15 cellular contexts compared by ENCODE assay signal in the genomic region with DNA sequence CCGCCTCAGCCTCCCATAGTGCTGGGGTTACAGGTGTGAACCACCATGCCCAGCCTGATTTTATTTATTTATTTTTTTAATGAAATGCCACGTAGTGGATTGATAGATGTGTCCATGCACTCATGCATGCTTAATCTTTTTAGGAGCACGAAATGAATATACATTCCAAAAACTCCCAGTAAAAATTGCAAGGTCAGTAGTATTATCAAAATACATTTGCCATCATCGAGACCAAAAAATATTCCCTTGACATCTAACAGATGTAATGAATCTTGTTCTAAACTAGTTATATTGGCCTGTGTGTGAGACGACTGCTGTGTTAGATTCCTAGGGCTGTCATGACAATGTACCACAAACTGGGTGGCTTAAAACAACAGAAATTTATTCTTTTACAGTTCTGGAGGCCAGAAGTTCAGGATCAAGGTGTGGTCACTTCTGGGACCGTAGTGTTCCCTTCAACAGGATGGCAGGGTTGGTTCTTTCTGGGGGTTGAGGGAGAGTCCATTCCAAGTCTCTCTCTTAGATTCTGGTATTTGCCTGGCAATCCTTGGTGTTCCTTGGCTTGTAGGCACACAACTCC. TPM values are rescaled to one million over a fixed set of nuclear protein-coding genes. Genes with fewer than 3 reads are reported as not detected.
DNase-seq lines count a peak whose midpoint lies in the region; ATAC-seq and TF ChIP-seq lines count a peak whose summit lies in the region.
"Had no signal": no experiment of that assay in that cellular context is flagged by ENCODE, and none has a peak within 500 bp of the region (broad histone marks: within the 10 kb centered on the region; RNA-seq: fewer than 3 reads in every experiment).

No MANE protein-coding gene starts in this region.

- H3K4me1 ChIP-seq in breast epithelium (peaks cover 0 to 5% of the 10 kb centered on the region in 2 donors), PC-9 (replicated peaks; ENCODE audit: insufficient read depth) (peaks cover 53% of the 10 kb centered on the region), hepatocyte (ENCODE audit: insufficient read depth) (peaks cover 24% of the 10 kb centered on the region), transverse colon (peaks cover 5 to 41% (median 24%) of the 10 kb centered on the region in 4 donors)

- no peaks in the 10 kb centered on the region for H3K27me3 ChIP-seq in breast epithelium
- no peaks in the 10 kb centered on the region for H3K27me3 ChIP-seq in PC-9 (ENCODE audit: insufficient read depth, low read depth)
- no peaks in the 10 kb centered on the region for H3K27me3 ChIP-seq in hepatocyte
- no peaks in the 10 kb centered on the region for H3K27me3 ChIP-seq in transverse colon
- H3K27me3 ChIP-seq: BLaER1 treated with 17β-estradiol and CSF1 and Interleukin-3, amounts not matched to agents 10 nM and 100 nM had no signal

- H3K4me3 Mint-ChIP-seq in MCF 10A (ENCODE audit: unreplicated experiment) (no peak overlapping the region), glutamatergic neuron (ENCODE audit: unreplicated experiment) (no peak overlapping the region)
- H3K4me3 Mint-ChIP-seq: CD4-positive, CD25-positive, alpha-beta regulatory T cell; HFFc6 had no signal

- 88% methylated on average over 6 of the region's 6 CpGs for WGBS in hepatocyte (ENCODE audit: low lambda C conversion rate, missing lambda C conversion rate)
- WGBS in transverse colon (ENCODE audit: low coverage in 1 of 2), 2 donors = 71 to 73% methylated on average over 5 to 6 of the region's 6 CpGs

- CTCF ChIA-PET in MCF 10A (lab: Yijun Ruan, JAX) (interaction anchor here (1.1 to 2.4 kb wide), 5 partner anchors 11 to 59 kb away, joined by 3 to 9 read pairs (median 5); no protein-coding TSS in a partner anchor), PC-9 (lab: Charles Lee) (interaction anchor here (0.7 kb wide), 1 partner anchor 15 kb away, joined by 14 read pairs; no protein-coding TSS in a partner anchor)

- DNase-seq in MCF 10A (ENCODE audit: unreplicated experiment) (no peak), breast epithelium (ENCODE audit: low spot score in 2 of 2) (no peak), PC-9 (no peak), hepatocyte (ENCODE audit: low spot score) (no peak), transverse colon (peak; percentile 31), glutamatergic neuron (no peak), NCI-H226 (no peak)
- DNase-seq: 8988T; ACHN; CD4-positive, CD25-positive, alpha-beta regulatory T cell; DMS 273 treated with DMSO at 0.1 percent for 48 hours; HFFc6 had no signal

- no peak for TF ChIP-seq POLR2A in breast epithelium (IDR thresholded peaks at IDR 0.05)
- TF ChIP-seq POLR2A in transverse colon (IDR thresholded peaks at IDR 0.05) = no peak

- H3K4me1 Mint-ChIP-seq in MCF 10A (ENCODE audit: insufficient read depth, unreplicated experiment) (peaks cover 60% of the 10 kb centered on the region), glutamatergic neuron (ENCODE audit: low read depth, unreplicated experiment) (peaks cover 6% of the 10 kb centered on the region)

- intact Hi-C loops in MCF 10A (cut with micrococcal nuclease) (no loop called here), breast epithelium (cut with DNase I; ENCODE audit: low total_unique reads) (no loop called here), PC-9 (cut with micrococcal nuclease; ENCODE audit: unreplicated experiment) (no loop called here), transverse colon (cut with DNase I; ENCODE audit: low total_unique reads) (no loop called here)

- H3K9me3 Mint-ChIP-seq in MCF 10A (ENCODE audit: unreplicated experiment) (no peaks in the 10 kb centered on the region), glutamatergic neuron (ENCODE audit: unreplicated experiment) (peaks cover 2% of the 10 kb centered on the region)
- H3K9me3 Mint-ChIP-seq: HFFc6 had no signal

- H3K36me3 ChIP-seq in breast epithelium (no peaks in the 10 kb centered on the region), PC-9 (ENCODE audit: low read depth) (no peaks in the 10 kb centered on the region), hepatocyte (replicated peaks; ENCODE audit: insufficient read depth, low read depth) (no peaks in the 10 kb centered on the region), transverse colon (no peaks in the 10 kb centered on the region)
- H3K36me3 ChIP-seq: BLaER1 treated with 17β-estradiol and CSF1 and Interleukin-3, amounts not matched to agents 10 nM and 100 nM had no signal

- no peaks in the 10 kb centered on the region for H3K27me3 Mint-ChIP-seq in MCF 10A (ENCODE audit: insufficient read depth, unreplicated experiment)
- peaks cover 2% of the 10 kb centered on the region for H3K27me3 Mint-ChIP-seq in glutamatergic neuron (ENCODE audit: unreplicated experiment)
- H3K27me3 Mint-ChIP-seq: CD4-positive, CD25-positive, alpha-beta regulatory T cell had no signal

- peak overlapping the region; percentile 92 for H3K27ac Mint-ChIP-seq in MCF 10A (ENCODE audit: low read depth, unreplicated experiment)
- no peak overlapping the region for H3K27ac Mint-ChIP-seq in glutamatergic neuron (ENCODE audit: unreplicated experiment)
- H3K27ac Mint-ChIP-seq: CD4-positive, CD25-positive, alpha-beta regulatory T cell; HFFc6 had no signal

- H3K36me3 Mint-ChIP-seq in MCF 10A (ENCODE audit: insufficient read depth, unreplicated experiment) (no peaks in the 10 kb centered on the region), glutamatergic neuron (ENCODE audit: unreplicated experiment) (no peaks in the 10 kb centered on the region)
- H3K36me3 Mint-ChIP-seq: CD4-positive, CD25-positive, alpha-beta regulatory T cell had no signal

- H4K20me1 ChIP-seq in PC-9 (ENCODE audit: insufficient read depth) = no peaks in the 10 kb centered on the region
- H4K20me1 ChIP-seq in hepatocyte (ENCODE audit: insufficient read depth, poor library complexity, severe bottlenecking) = no peaks in the 10 kb centered on the region
- H4K20me1 ChIP-seq: BLaER1 treated with 17β-estradiol and CSF1 and Interleukin-3, amounts not matched to agents 10 nM and 100 nM had no signal

- ATAC-seq in GM19455 (IDR thresholded peaks at IDR 0.05; ENCODE audit: unreplicated experiment) = no peak

- H3K79me2 ChIP-seq in PC-9 (ENCODE audit: low read depth) = no peaks in the 10 kb centered on the region
- no peaks in the 10 kb centered on the region for H3K79me2 ChIP-seq in hepatocyte

- H3F3A ChIP-seq in PC-9 (ENCODE audit: insufficient read depth, low read depth) = peaks cover 17% of the 10 kb centered on the region

- H3K9me2 ChIP-seq in PC-9 (ENCODE audit: insufficient read depth) (0 out of 2 replicates have a peak, but pooled peaks cover 3% of the 10 kb centered on the region), hepatocyte (replicated peaks; ENCODE audit: insufficient read depth) (no peaks in the 10 kb centered on the region)

- TF ChIP-seq CTCF in MCF 10A (IDR thresholded peaks at IDR 0.05; ENCODE audit: unreplicated experiment) = no peak
- TF ChIP-seq CTCF in breast epithelium (IDR thresholded peaks at IDR 0.05) = no peak
- no peak for TF ChIP-seq CTCF in PC-9 (conservative IDR thresholded peaks at IDR 0.05)
- TF ChIP-seq CTCF in hepatocyte (IDR thresholded peaks at IDR 0.05; ENCODE audit: poor library complexity) = no peak
- TF ChIP-seq CTCF in transverse colon (IDR thresholded peaks at IDR 0.05) = no peak
- no peak for TF ChIP-seq CTCF in glutamatergic neuron (IDR thresholded peaks at IDR 0.05; ENCODE audit: partially characterized antibody, unreplicated experiment)

- in situ Hi-C loops in transverse colon (cut with MboI; ENCODE audit: low pct_ligation_motif_present in 1 of 4, low pct_unique_long_range_greater_than_20kb in 1 of 4, low sequenced_read_pairs in 3 of 4) = loop anchor here in 1 of 4 donors (25.0 kb wide), 1 partner anchor 119 kb away; no protein-coding TSS in a partner anchor

- H3K9me3 ChIP-seq in breast epithelium (no peaks in the 10 kb centered on the region), PC-9 (ENCODE audit: insufficient read depth, low read depth) (no peaks in the 10 kb centered on the region), hepatocyte (ENCODE audit: low read depth) (no peaks in the 10 kb centered on the region), transverse colon (no peaks in the 10 kb centered on the region)
- H3K9me3 ChIP-seq: BLaER1 treated with 17β-estradiol and CSF1 and Interleukin-3, amounts not matched to agents 10 nM and 100 nM had no signal

- BruUV-seq in MCF 10A (replicated peaks; lab: Mats Ljungman, UMichigan) (no TSS peak), PC-9 (replicated peaks; lab: Mats Ljungman, UMichigan) (no TSS peak)

- H2AFZ ChIP-seq in PC-9 (no peak overlapping the region), hepatocyte (no peak overlapping the region)

- POLR2A ChIA-PET in MCF 10A (lab: Yijun Ruan, JAX) (interaction anchor here (0.6 to 6.3 kb wide), 12 partner anchors 12 to 353 kb away, joined by 3 to 133 read pairs (median 5); a partner anchor contains a TSS), PC-9 (lab: Charles Lee; ENCODE audit: unreplicated experiment) (interaction anchor here (0.6 to 1.1 kb wide), 2 partner anchors 17 to 489 kb away, joined by 6 to 9 read pairs; no protein-coding TSS in a partner anchor)

- H3K4me3 ChIP-seq in breast epithelium = no peak overlapping the region
- H3K4me3 ChIP-seq in PC-9 = no peak overlapping the region
- no peak overlapping the region for H3K4me3 ChIP-seq in hepatocyte
- no peak overlapping the region for H3K4me3 ChIP-seq in transverse colon
- H3K4me3 ChIP-seq: BLaER1 treated with 17β-estradiol and CSF1 and Interleukin-3, amounts not matched to agents 10 nM and 100 nM had no signal

- H3K27ac ChIP-seq in breast epithelium (no peak overlapping the region), PC-9 (peak overlapping the region; percentile 50), hepatocyte (peak overlapping the region; percentile 11), transverse colon (peak overlapping the region; percentile 58 to 79 (median 70))
- H3K27ac ChIP-seq: BLaER1 treated with 17β-estradiol and CSF1 and Interleukin-3, amounts not matched to agents 10 nM and 100 nM; HL-60 had no signal

- TF ChIP-seq EP300 in transverse colon (IDR thresholded peaks at IDR 0.05; ENCODE audit: low read depth) = peak; percentile 28

- H3K4me2 ChIP-seq in PC-9 (no peak overlapping the region; the same call in 1 of the 2 replicates), hepatocyte (no peak overlapping the region)

RNA-seq across cellular contexts. Expression of a gene that starts 56.1 kb away (rescaled TPM):
- total RNA-seq in MCF 10A (2022) = 18.2 and 22.4 TPM in 2 replicates
- total RNA-seq in breast epithelium = 10 to 100 TPM; 32.4 to 60.7 (median 36.6) TPM
- total RNA-seq in PC-9 (2021) = 22.1 and 24.4 TPM in 2 replicates
- 57.2 and 58.6 TPM in 2 replicates for total RNA-seq in hepatocyte
- polyA plus RNA-seq in hepatocyte = 27.7 and 29.5 TPM in 2 replicates
- 10 to 100 TPM in 3 of 4 donors, 1 to 10 TPM in 1; 8.8 to 77.1 (median 60.0) TPM for total RNA-seq in transverse colon
- 21.3 TPM for total RNA-seq in glutamatergic neuron (ENCODE audit: unreplicated experiment)

Comparison
In these comparisons a context has a peak if more than half of its experiments do, and no peak if none do; other contexts are left out.
1. H3K27ac ChIP-seq: peak in PC-9 (single experiment), hepatocyte (single experiment) and transverse colon (4 of 4); none in breast epithelium (0 of 2).